ENCODE assay signal across 8 cellular contexts in genomic region chr12:98646165-98646764, GRCh38. TPM values are rescaled to one million over a fixed set of nuclear protein-coding genes. Genes with fewer than 3 reads are reported as not detected.
A peak's percentile ranks its signal among the peaks of the same experiment; 100 is the strongest.
DNase-seq lines count a peak whose midpoint lies in the region; ATAC-seq and TF ChIP-seq lines count a peak whose summit lies in the region.

No MANE protein-coding gene starts in this region.

- H2BK15ac ChIP-seq in mesenchymal stem cell (ENCODE audit: low read depth, poor library complexity, severe bottlenecking), result no peak overlapping the region

- H3K36me3 ChIP-seq in breast epithelium (peaks cover 5% of the 10 kb centered on the region), mesenchymal stem cell (ENCODE audit: control insufficient read depth in 1 of 2, insufficient read depth in 2 of 2, low read depth in 1 of 2, low read length in 2 of 2) (peaks cover 7 to 31% of the 10 kb centered on the region in 2 experiments), vagina (peaks cover 0 to 17% of the 10 kb centered on the region in 2 donors)

- no peak overlapping the region for H3K23ac ChIP-seq in mesenchymal stem cell (ENCODE audit: low read length in 2 of 2)

- DNase-seq in EH (ENCODE audit: low read depth), result peak; percentile 55
- no peak for DNase-seq in LNCaP clone FGC (ENCODE audit: low read depth)
- no peak for DNase-seq in breast epithelium (ENCODE audit: low spot score in 2 of 2)
- DNase-seq in mesenchymal stem cell, result peak; percentile 57
- no peak for DNase-seq in vagina (ENCODE audit: extremely low spot score in 2 of 2)
- DNase-seq in stimulated activated CD4-positive, alpha-beta T cell treated with anti-CD3 and anti-CD28 coated beads, Interleukin-1b, Interleukin-23, amount 100 ng/mL, for 48 hours, result no peak
- DNase-seq in activated CD4-positive, alpha-beta T cell treated with anti-CD3 and anti-CD28 coated beads, Interleukin-2, amount 50 U/mL, for 48 hours, result no peak

- no peak overlapping the region for H4K91ac ChIP-seq in mesenchymal stem cell (ENCODE audit: low read length)

- no peak overlapping the region for H3K4ac ChIP-seq in mesenchymal stem cell (ENCODE audit: low read depth in 1 of 2, low read length in 2 of 2)

- peaks cover 5% of the 10 kb centered on the region for H3K79me1 ChIP-seq in mesenchymal stem cell (replicated peaks; ENCODE audit: low read length, poor library complexity, severe bottlenecking)

- H3K9me3 ChIP-seq in breast epithelium, result no peaks in the 10 kb centered on the region
- H3K9me3 ChIP-seq in mesenchymal stem cell (ENCODE audit: control insufficient read depth, low read length), result no peaks in the 10 kb centered on the region
- no peaks in the 10 kb centered on the region for H3K9me3 ChIP-seq in vagina

- H2AFZ ChIP-seq in mesenchymal stem cell (ENCODE audit: low read depth, low read length), result no peak overlapping the region

- no peak overlapping the region for H4K8ac ChIP-seq in mesenchymal stem cell (ENCODE audit: low read length)

- ATAC-seq in GM18867 (IDR thresholded peaks at IDR 0.05; ENCODE audit: unreplicated experiment), result no peak

- no peak overlapping the region for H2BK12ac ChIP-seq in mesenchymal stem cell (ENCODE audit: low read length in 2 of 2)

- 11% methylated on average over 5 of the region's 7 CpGs for WGBS in mesenchymal stem cell

- H3K18ac ChIP-seq in mesenchymal stem cell (ENCODE audit: low read depth in 1 of 2, low read length in 2 of 2), result no peak overlapping the region

- H3K4me3 ChIP-seq in LNCaP clone FGC (ENCODE audit: low read depth, low read length), result peak overlapping the region; percentile 94
- peak overlapping the region; percentile 97 to 99 (median 97) for H3K4me3 ChIP-seq in breast epithelium
- peak overlapping the region; percentile 92 to 98 for H3K4me3 ChIP-seq in mesenchymal stem cell (ENCODE audit: insufficient read depth in 1 of 2, low read depth in 1 of 2, low read length in 2 of 2)
- peak overlapping the region; percentile 86 to 95 for H3K4me3 ChIP-seq in vagina

- H3K27me3 ChIP-seq in breast epithelium (no peaks in the 10 kb centered on the region), mesenchymal stem cell (ENCODE audit: control insufficient read depth in 1 of 2, insufficient read depth in 1 of 2, low read length in 2 of 2) (no peaks in the 10 kb centered on the region), vagina (no peaks in the 10 kb centered on the region)

- H3K4me2 ChIP-seq in mesenchymal stem cell (ENCODE audit: low read length, poor library complexity, severe bottlenecking), result peak overlapping the region; percentile 71

- no peak overlapping the region for H2BK5ac ChIP-seq in mesenchymal stem cell (ENCODE audit: low read depth, low read length, poor library complexity, severe bottlenecking)

- no peak overlapping the region for H3K14ac ChIP-seq in mesenchymal stem cell (ENCODE audit: low read length in 2 of 2)

- TF ChIP-seq POLR2A in breast epithelium (IDR thresholded peaks at IDR 0.05), result no peak
- no peak for TF ChIP-seq POLR2A in vagina (IDR thresholded peaks at IDR 0.05)

- H3K4me1 ChIP-seq in breast epithelium, result no peaks in the 10 kb centered on the region
- peaks cover 3% of the 10 kb centered on the region for H3K4me1 ChIP-seq in mesenchymal stem cell (ENCODE audit: control insufficient read depth, insufficient read depth, low read depth, low read length)
- H3K4me1 ChIP-seq in vagina, result peaks cover 38% of the 10 kb centered on the region

- no peak overlapping the region for H2BK120ac ChIP-seq in mesenchymal stem cell (ENCODE audit: low read depth, low read length)

- no peak overlapping the region for H2AK5ac ChIP-seq in mesenchymal stem cell (ENCODE audit: low read length, severe bottlenecking)

- TF ChIP-seq CTCF in LNCaP clone FGC (IDR thresholded peaks at IDR 0.05; ENCODE audit: control insufficient read depth, extremely low read depth, insufficient read depth), result no peak
- no peak for TF ChIP-seq CTCF in breast epithelium (IDR thresholded peaks at IDR 0.05)
- TF ChIP-seq CTCF in vagina (IDR thresholded peaks at IDR 0.05), result no peak

- H3K27ac ChIP-seq in breast epithelium (no peak overlapping the region), mesenchymal stem cell (ENCODE audit: low read length, poor library complexity, severe bottlenecking) (no peak overlapping the region), vagina (no peak overlapping the region)

- peak overlapping the region; percentile 95 for H3K9ac ChIP-seq in mesenchymal stem cell (ENCODE audit: low read length)

- intact Hi-C loops in breast epithelium (cut with DNase I; ENCODE audit: low total_unique reads) (loop anchor here (5.0 kb wide), 1 partner anchor 644 kb away; no protein-coding TSS in a partner anchor), vagina (cut with DNase I) (loop anchor here (10.0 kb wide), 1 partner anchor 51 kb away; the partner anchor contains the start of gene SLC25A3)

RNA-seq across cellular contexts. Expression of gene APAF1, which starts 1.2 kb away (rescaled TPM):
- total RNA-seq in breast epithelium (10 to 100 TPM; 10.1 to 18.1 (median 16.4) TPM), vagina (12.8 TPM)
- polyA plus RNA-seq in mesenchymal stem cell (2013, experiment 1 of 2), result 11.0 TPM
- 10.8 TPM for polyA plus RNA-seq in mesenchymal stem cell (2013, experiment 2 of 2)

RNA-seq across cellular contexts. Expression of gene IKBIP, which starts 1.7 kb away (rescaled TPM):
- total RNA-seq in breast epithelium, result 10 to 100 TPM; 10.7 to 19.7 (median 12.3) TPM
- 126 TPM for polyA plus RNA-seq in mesenchymal stem cell (2013, experiment 1 of 2)
- polyA plus RNA-seq in mesenchymal stem cell (2013, experiment 2 of 2), result 130 TPM
- 7.6 TPM for total RNA-seq in vagina

RNA-seq across cellular contexts. Expression of gene SLC25A3, which starts 52.8 kb away (rescaled TPM):
- total RNA-seq in breast epithelium, result 100 to 1,000 TPM; 327 to 469 (median 356) TPM
- 635 TPM for polyA plus RNA-seq in mesenchymal stem cell (2013, experiment 1 of 2)
- 635 TPM for polyA plus RNA-seq in mesenchymal stem cell (2013, experiment 2 of 2)
- 281 TPM for total RNA-seq in vagina

Comparison
In these comparisons a context has a peak if more than half of its experiments do, and no peak if none do; other contexts are left out.
1. DNase-seq: peak in EH (single experiment) and mesenchymal stem cell (single experiment); none in LNCaP clone FGC (single experiment), breast epithelium (0 of 2), vagina (0 of 2), stimulated activated CD4-positive, alpha-beta T cell treated with anti-CD3 and anti-CD28 coated beads, Interleukin-1b, Interleukin-23, amount 100 ng/mL, for 48 hours (single experiment) and activated CD4-positive, alpha-beta T cell treated with anti-CD3 and anti-CD28 coated beads, Interleukin-2, amount 50 U/mL, for 48 hours (0 of 2).
2. Peak in every context shown above with its lines, with median percentiles within 50 percentile points of each other: H3K4me3 ChIP-seq.